14 cellular contexts compared by ENCODE assay signal in genomic region chr4:98506462-98507132, GRCh38.
DNase-seq lines count a peak whose midpoint lies in the region; ATAC-seq and TF ChIP-seq lines count a peak whose summit lies in the region.
"Had no signal": no experiment of that assay in that cellular context is flagged by ENCODE, and none has a peak within 500 bp of the region (broad histone marks: within the 10 kb centered on the region; RNA-seq: fewer than 3 reads in every experiment).

No MANE protein-coding gene starts in this region.

- no peak overlapping the region for H3K4ac ChIP-seq in H9 (ENCODE audit: low read depth, low read length)

- H2AK5ac ChIP-seq in H9 (ENCODE audit: insufficient read length, low read length) = no peak overlapping the region

- no peak overlapping the region for H3K18ac ChIP-seq in H9 (ENCODE audit: insufficient read length, low read depth, low read length)

- H2BK15ac ChIP-seq in H9 (ENCODE audit: low read depth, low read length) = no peak overlapping the region

- no peaks in the 10 kb centered on the region; the same call in 1 of the 2 replicates for H3K4me1 ChIP-seq in H9 (ENCODE audit: insufficient read depth, low read length)

- no peaks in the 10 kb centered on the region for H3K79me1 ChIP-seq in H9 (ENCODE audit: insufficient read depth, low read depth, low read length, poor library complexity, severe bottlenecking)

- H3K27me3 Mint-ChIP-seq in H9 (ENCODE audit: low read depth) = no peaks in the 10 kb centered on the region

- H2BK5ac ChIP-seq in H9 (ENCODE audit: insufficient read length, low read length) = no peak overlapping the region

- no peak overlapping the region for H3K56ac ChIP-seq in H9 (ENCODE audit: insufficient read length, low read depth, low read length)

- H4K5ac ChIP-seq in H9 (ENCODE audit: insufficient read length, low read depth, low read length) = no peak overlapping the region

- H3K9me3 ChIP-seq in H9 (ENCODE audit: control insufficient read depth, low read depth, low read length) (no peaks in the 10 kb centered on the region), iPS-18c (ENCODE audit: control insufficient read depth, insufficient read depth, low read length) (no peaks in the 10 kb centered on the region)
- H3K9me3 ChIP-seq: neutrophil had no signal

- 0 out of 2 replicates have a peak overlapping the region, but pooled peaks have one; percentile 15 for H3K4me3 ChIP-seq in iPS-18c (ENCODE audit: insufficient read depth, low read depth, low read length)

- H3K9ac ChIP-seq in H9 (ENCODE audit: extremely low read depth, insufficient read length, low read length) = no peak overlapping the region

- TF ChIP-seq CTCF in H9 (conservative IDR thresholded peaks at IDR 0.05) = peak; percentile 78

- no CpG with 5 or more reads among the region's 5 CpGs for WGBS in H9 (ENCODE audit: extremely low coverage, insufficient read length, low lambda C conversion rate)

- H2BK12ac ChIP-seq in H9 (ENCODE audit: insufficient read length, low read depth, low read length) = no peak overlapping the region

- ATAC-seq in GM18868 (IDR thresholded peaks at IDR 0.05; ENCODE audit: unreplicated experiment) (no peak), GM21381 (IDR thresholded peaks at IDR 0.05; ENCODE audit: unreplicated experiment) (no peak)
- ATAC-seq: activated naive CD4-positive, alpha-beta T cell treated with anti-CD3 and anti-CD28 coated beads, Interleukin-2, amount 50 U/mL, for 72 hours had no signal

- H3K4me3 Mint-ChIP-seq in H9 = no peak overlapping the region

- H3K27me3 ChIP-seq in H9 (ENCODE audit: insufficient read depth, low read length) = no peaks in the 10 kb centered on the region
- H3K27me3 ChIP-seq: neutrophil had no signal

- H2BK20ac ChIP-seq in H9 (ENCODE audit: low read depth, low read length, poor library complexity, severe bottlenecking) = no peak overlapping the region

- no peaks in the 10 kb centered on the region for H3K23me2 ChIP-seq in H9 (ENCODE audit: insufficient read length, low read depth, low read length, poor library complexity, severe bottlenecking)

- H3K4me1 Mint-ChIP-seq in H9 = peaks cover 11 to 17% of the 10 kb centered on the region in 2 experiments

- H3K14ac ChIP-seq in H9 (ENCODE audit: insufficient read depth, low read length) = no peak overlapping the region

- H3K27ac Mint-ChIP-seq in H9 = peak overlapping the region in 1 of 3 experiments; percentile 67; a peak in 1 of 7 replicates
- H3K27ac Mint-ChIP-seq: activated naive CD4-positive, alpha-beta T cell treated with anti-CD3 and anti-CD28 coated beads, Interleukin-2, amount 50 U/mL, for 72 hours had no signal

- no peak overlapping the region for H2BK120ac ChIP-seq in H9 (ENCODE audit: low read depth, low read length, poor library complexity, severe bottlenecking)

- in situ Hi-C loops in ACHN (cut with HindIII; ENCODE audit: low pct_ligation_motif_present, low pct_unique_long_range_greater_than_20kb, low sequenced_read_pairs) = no loop called here
- in situ Hi-C loops in SK-MEL-5 (cut with HindIII; ENCODE audit: low pct_unique_long_range_greater_than_20kb, low sequenced_read_pairs) = no loop called here

- no peak overlapping the region for H3K4me2 ChIP-seq in H9 (ENCODE audit: insufficient read depth, insufficient read length, low read length)

- peaks cover 0 to 4% (median 0%) of the 10 kb centered on the region in 3 experiments; a peak in 1 of 7 replicates for H3K36me3 Mint-ChIP-seq in H9 (ENCODE audit: insufficient read depth in 1 of 3, low read depth in 3 of 3)

- H4K91ac ChIP-seq in H9 (ENCODE audit: insufficient read length, low read depth, low read length) = no peak overlapping the region

- no peak overlapping the region for H3T11ph ChIP-seq in H9 (ENCODE audit: low read length)

- H2AFZ ChIP-seq in H9 (ENCODE audit: low read length) = no peak overlapping the region

- H3K27ac ChIP-seq in H9 (ENCODE audit: insufficient read length, low read depth, low read length) = no peak overlapping the region
- H3K27ac ChIP-seq: neutrophil had no signal

- no peak overlapping the region for H3K23ac ChIP-seq in H9 (ENCODE audit: insufficient read length, low read depth, low read length)

- no peaks in the 10 kb centered on the region for H4K20me1 ChIP-seq in H9 (ENCODE audit: control insufficient read depth, insufficient read depth, insufficient read length)

- H3K9me3 Mint-ChIP-seq in H9 = no peaks in the 10 kb centered on the region

- no peak overlapping the region for H4K8ac ChIP-seq in H9 (replicated peaks; ENCODE audit: insufficient read length, low read depth, low read length)

- no peaks in the 10 kb centered on the region for H3K79me2 ChIP-seq in H9 (ENCODE audit: insufficient read depth, low read length)

- DNase-seq in ACHN (peak; percentile 25), H9 (peak; percentile 55), SK-MEL-5 (ENCODE audit: low read depth, low spot score) (peak; percentile 44), cerebellar cortex (ENCODE audit: low spot score) (no peak)
- DNase-seq in stimulated activated naive CD4-positive, alpha-beta T cell (lab: John Stamatoyannopoulos, UW) = no peak
- DNase-seq: effector memory CD4-positive, alpha-beta T cell; NCI-H1436 treated with DMSO at 0.1 percent for 48 hours; SHP77 treated with DMSO at 0.1 percent for 48 hours; stimulated activated CD4-positive, alpha-beta T cell treated with anti-CD3 and anti-CD28 coated beads, Interleukin-2, amount 100 ng/mL, for 24 hours had no signal

Comparison
In these comparisons a context has a peak if more than half of its experiments do, and no peak if none do; other contexts are left out.
1. DNase-seq: peak in ACHN (single experiment), H9 (single experiment) and SK-MEL-5 (single experiment); none in stimulated activated naive CD4-positive, alpha-beta T cell (0 of 6) and cerebellar cortex (single experiment).